Comparison of ENCODE assay signal across 8 cellular contexts in genomic region chr9:93958875-93959682, GRCh38. TPM values are rescaled to one million over a fixed set of nuclear protein-coding genes. Genes with fewer than 3 reads are reported as not detected.
A peak's percentile ranks its signal among the peaks of the same experiment; 100 is the strongest.
DNase-seq lines count a peak whose midpoint lies in the region; ATAC-seq and TF ChIP-seq lines count a peak whose summit lies in the region.
"Had no signal": no experiment of that assay in that cellular context is flagged by ENCODE, and none has a peak within 500 bp of the region (broad histone marks: within the 10 kb centered on the region; RNA-seq: fewer than 3 reads in every experiment).

No MANE protein-coding gene starts in this region.

- ATAC-seq in HG03159 (IDR thresholded peaks at IDR 0.05; ENCODE audit: unreplicated experiment), result no peak

- H3K36me3 ChIP-seq in H7 (replicated peaks; ENCODE audit: control insufficient read depth, insufficient read depth, low read length), result no peaks in the 10 kb centered on the region
- no peaks in the 10 kb centered on the region for H3K36me3 ChIP-seq in Peyer's patch
- no peaks in the 10 kb centered on the region for H3K36me3 ChIP-seq in rectal smooth muscle tissue (ENCODE audit: control insufficient read depth, insufficient read depth, low read length)
- H3K36me3 ChIP-seq: SJSA1 had no signal

- no peaks in the 10 kb centered on the region for H3K9me3 ChIP-seq in Peyer's patch
- H3K9me3 ChIP-seq: SJSA1 had no signal

- H3K27ac ChIP-seq in Peyer's patch, result no peak overlapping the region
- H3K27ac ChIP-seq in rectal smooth muscle tissue (ENCODE audit: low read depth, low read length), result no peak overlapping the region
- H3K27ac ChIP-seq: SJSA1 had no signal

- peak overlapping the region; percentile 28 for H3K4me3 ChIP-seq in H7 (ENCODE audit: insufficient read depth, low read depth, low read length)
- peak overlapping the region in 3 of 4 donors; percentile 22 to 34 (median 26) for H3K4me3 ChIP-seq in Peyer's patch
- no peak overlapping the region for H3K4me3 ChIP-seq in fibroblast of the aortic adventitia (ENCODE audit: low read depth, low read length)
- H3K4me3 ChIP-seq in rectal smooth muscle tissue (ENCODE audit: low read length), result peak overlapping the region; percentile 17
- H3K4me3 ChIP-seq: SJSA1 had no signal

- TF ChIP-seq CTCF in Peyer's patch (IDR thresholded peaks at IDR 0.05) (no peak), fibroblast of the aortic adventitia (IDR thresholded peaks at IDR 0.05; ENCODE audit: insufficient read depth, low read length) (no peak)

- no peak for TF ChIP-seq POLR2A in Peyer's patch (IDR thresholded peaks at IDR 0.05)

- H3K4me1 ChIP-seq in Peyer's patch (peaks cover 0 to 42% (median 13%) of the 10 kb centered on the region in 4 donors), rectal smooth muscle tissue (ENCODE audit: control insufficient read depth, insufficient read depth, low read length) (peaks cover 2% of the 10 kb centered on the region)
- H3K4me1 ChIP-seq: SJSA1 had no signal

- H3K27me3 ChIP-seq in H7 (ENCODE audit: control insufficient read depth, insufficient read depth, low read length) (peaks cover 81% of the 10 kb centered on the region), Peyer's patch (peaks cover 0 to 70% of the 10 kb centered on the region in 2 donors), rectal smooth muscle tissue (ENCODE audit: control insufficient read depth, insufficient read depth, low read length) (peaks cover 55% of the 10 kb centered on the region)

- no peak overlapping the region for H3K9ac ChIP-seq in rectal smooth muscle tissue (ENCODE audit: low read length)

- DNase-seq in H7, result peak; percentile 85
- DNase-seq in Peyer's patch, result peak in 1 of 3 donors; percentile 43
- DNase-seq in fibroblast of the aortic adventitia (ENCODE audit: low read depth), result peak; percentile 32
- no peak for DNase-seq in NCI-H2081 treated with DMSO at 0.1 percent for 48 hours (lab: John Stamatoyannopoulos, UW)
- no peak for DNase-seq in activated CD4-positive, alpha-beta T cell treated with anti-CD3 and anti-CD28 coated beads, Interleukin-2, amount 50 U/mL, for 48 hours

RNA-seq across cellular contexts. Expression of gene BARX1, which starts 3.9 kb away (rescaled TPM):
- 79.7 and 80.4 TPM in 2 replicates for total RNA-seq in H7 (2014; rRNA removed; shearing (Covaris generic))
- total RNA-seq in Peyer's patch (not detected), fibroblast of the aortic adventitia (ENCODE audit: low replicate concordance) (0.09 TPM in 1 of 2 replicates, not detected in the other)
- total RNA-seq: SJSA1 had no signal

Comparison
In these comparisons a context has a peak if more than half of its experiments do, and no peak if none do; other contexts are left out.
1. DNase-seq: peak in H7 (single experiment) and fibroblast of the aortic adventitia (single experiment); none in NCI-H2081 treated with DMSO at 0.1 percent for 48 hours (single experiment) and activated CD4-positive, alpha-beta T cell treated with anti-CD3 and anti-CD28 coated beads, Interleukin-2, amount 50 U/mL, for 48 hours (0 of 2).
2. RNA of gene BARX1, which starts 3.9 kb away (total RNA-seq): 79.7 to 80.4 TPM in H7; 0.09 TPM in fibroblast of the aortic adventitia and not detected in Peyer's patch; every median in the first group is over 10 times any median in the second.